8 cellular contexts compared by ENCODE assay signal in the genomic region with DNA sequence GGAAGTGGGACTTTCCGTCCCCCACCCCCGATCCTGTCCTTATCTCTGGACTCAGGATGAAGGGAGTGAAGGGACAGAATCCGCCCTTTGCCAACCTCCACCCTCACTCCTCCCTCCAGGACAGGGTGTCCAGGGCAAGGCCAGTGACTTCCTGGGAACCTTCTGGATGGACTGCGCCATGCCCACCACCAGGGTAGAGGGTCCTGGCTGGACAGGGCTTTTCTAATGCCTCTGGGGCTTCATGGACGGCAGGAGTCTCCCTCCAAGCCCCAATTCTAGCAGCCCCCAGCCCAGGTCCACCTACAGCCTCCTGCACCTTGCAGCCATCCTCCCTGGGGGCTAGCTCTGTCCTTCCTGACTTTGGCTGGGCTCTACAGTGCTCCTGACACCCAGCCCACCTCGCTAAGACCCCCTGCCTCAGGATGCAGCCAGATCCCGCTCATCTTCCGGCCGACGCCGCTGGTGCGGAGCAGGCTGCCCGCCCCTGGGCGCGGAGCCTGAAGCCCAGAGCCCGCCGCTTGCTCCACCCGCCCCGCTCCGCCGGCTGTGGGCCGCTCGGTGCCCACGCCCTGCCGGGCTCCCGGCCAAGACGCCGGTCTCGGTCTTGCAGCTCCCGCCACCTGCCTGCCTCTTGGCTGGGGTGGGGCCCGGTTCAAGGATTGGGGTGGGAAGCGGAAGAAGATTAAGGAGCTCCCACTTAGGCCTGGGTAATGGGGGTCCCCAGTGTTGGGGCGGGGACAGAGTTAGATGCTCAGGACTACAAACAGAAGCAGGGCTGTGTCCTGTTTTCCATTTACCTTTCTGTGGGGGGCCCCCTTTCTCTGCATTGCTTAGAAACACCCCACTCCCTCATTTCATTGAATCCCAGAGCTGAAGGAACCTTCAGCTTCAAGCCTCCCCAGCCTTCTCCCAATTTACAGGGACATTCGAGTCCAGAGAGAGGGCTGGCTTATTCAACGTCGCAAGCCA.
DNase-seq lines count a peak whose midpoint lies in the region; ATAC-seq and FAIRE-seq lines count a peak whose summit lies in the region.

No MANE protein-coding gene starts in this region.

- ATAC-seq in GM19397 (IDR thresholded peaks at IDR 0.05; ENCODE audit: unreplicated experiment): no peak

- no peak for FAIRE-seq in RCC 7860 (lab: Jason Lieb, UNC)

- DNase-seq in GM03348 (ENCODE audit: low spot score) (peak; percentile 77), NCI-H446 treated with DMSO at 0.1 percent for 48 hours (lab: John Stamatoyannopoulos, UW) (peak; percentile 30), cerebellar cortex (ENCODE audit: low spot score) (peak; percentile 66), mucosa of gallbladder (ENCODE audit: low spot score) (peak; percentile 78), NOMO-1 (lab: John Stamatoyannopoulos, UW; ENCODE audit: unreplicated experiment in 2 of 2) (no peak), RCC 7860 (ENCODE audit: low spot score) (no peak)
- DNase-seq in activated CD4-positive, CD25-positive, alpha-beta regulatory T cell (lab: John Stamatoyannopoulos, UW): no peak

Comparison
In these comparisons a context has a peak if more than half of its experiments do, and no peak if none do; other contexts are left out.
1. DNase-seq: peak in GM03348 (single experiment), NCI-H446 treated with DMSO at 0.1 percent for 48 hours (single experiment), cerebellar cortex (single experiment) and mucosa of gallbladder (single experiment); none in NOMO-1 (0 of 2), RCC 7860 (single experiment) and activated CD4-positive, CD25-positive, alpha-beta regulatory T cell (0 of 4).